Comparison of ENCODE assay signal across 1 cellular context in the genomic region with DNA sequence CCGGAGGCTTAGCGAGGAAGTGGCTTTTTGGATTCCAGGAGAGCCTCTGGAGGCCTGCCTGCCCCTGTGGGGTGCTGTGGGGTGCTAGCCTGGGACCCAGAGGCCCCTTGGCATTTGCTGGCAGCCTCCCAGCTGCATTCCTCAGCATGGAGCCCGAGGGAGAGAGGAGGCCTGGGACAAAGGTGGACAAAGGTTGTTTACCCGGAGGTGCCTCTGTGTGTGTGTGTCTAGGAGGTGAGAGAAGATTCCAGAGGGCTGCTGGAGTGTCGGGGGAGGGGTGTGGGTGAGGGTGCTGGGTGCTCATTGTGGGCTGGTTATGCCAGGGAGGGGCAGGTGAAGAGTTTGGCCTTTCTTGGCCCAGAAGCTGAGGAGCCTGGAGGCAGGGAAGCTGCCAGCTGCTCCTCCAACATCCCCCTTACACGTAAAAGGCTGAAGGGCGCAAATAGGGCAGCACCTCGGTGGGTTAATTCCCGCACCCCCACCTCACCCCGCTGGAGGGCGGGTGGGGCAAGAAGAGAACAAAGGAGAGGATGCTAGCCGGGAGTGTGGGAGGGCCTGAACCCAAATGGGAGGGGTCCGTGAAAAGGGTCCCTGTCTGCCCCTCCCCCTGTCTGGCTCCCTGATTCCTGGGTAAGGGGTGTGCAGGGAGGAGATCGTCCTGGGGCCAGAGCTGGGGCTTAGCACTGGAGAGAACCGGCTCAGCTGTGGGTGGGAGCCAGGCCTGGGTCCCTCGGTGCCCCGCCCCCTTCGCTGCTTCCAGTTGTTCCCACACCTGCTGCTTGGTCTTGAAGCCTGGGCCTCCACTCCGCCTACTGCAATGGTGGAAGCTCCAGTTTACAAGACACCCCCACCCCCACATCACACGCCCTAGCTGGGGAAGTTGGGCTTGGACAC.
TF ChIP-seq lines count a peak whose summit lies in the region.

No MANE protein-coding gene starts in this region.

TF ChIP-seq in HepG2, 621 proteins besides CTCF, POLR2A, EP300 and RAD21 (continued from another document and continues in another):
- TF ChIP-seq, protein P1, sequence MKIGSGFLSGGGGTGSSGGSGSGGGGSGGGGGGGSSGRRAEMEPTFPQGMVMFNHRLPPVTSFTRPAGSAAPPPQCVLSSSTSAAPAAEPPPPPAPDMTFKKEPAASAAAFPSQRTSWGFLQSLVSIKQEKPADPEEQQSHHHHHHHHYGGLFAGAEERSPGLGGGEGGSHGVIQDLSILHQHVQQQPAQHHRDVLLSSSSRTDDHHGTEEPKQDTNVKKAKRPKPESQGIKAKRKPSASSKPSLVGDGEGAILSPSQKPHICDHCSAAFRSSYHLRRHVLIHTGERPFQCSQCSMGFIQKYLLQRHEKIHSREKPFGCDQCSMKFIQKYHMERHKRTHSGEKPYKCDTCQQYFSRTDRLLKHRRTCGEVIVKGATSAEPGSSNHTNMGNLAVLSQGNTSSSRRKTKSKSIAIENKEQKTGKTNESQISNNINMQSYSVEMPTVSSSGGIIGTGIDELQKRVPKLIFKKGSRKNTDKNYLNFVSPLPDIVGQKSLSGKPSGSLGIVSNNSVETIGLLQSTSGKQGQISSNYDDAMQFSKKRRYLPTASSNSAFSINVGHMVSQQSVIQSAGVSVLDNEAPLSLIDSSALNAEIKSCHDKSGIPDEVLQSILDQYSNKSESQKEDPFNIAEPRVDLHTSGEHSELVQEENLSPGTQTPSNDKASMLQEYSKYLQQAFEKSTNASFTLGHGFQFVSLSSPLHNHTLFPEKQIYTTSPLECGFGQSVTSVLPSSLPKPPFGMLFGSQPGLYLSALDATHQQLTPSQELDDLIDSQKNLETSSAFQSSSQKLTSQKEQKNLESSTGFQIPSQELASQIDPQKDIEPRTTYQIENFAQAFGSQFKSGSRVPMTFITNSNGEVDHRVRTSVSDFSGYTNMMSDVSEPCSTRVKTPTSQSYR (CRISPR knock-in tag; IDR thresholded peaks at IDR 0.05; ENCODE audit: borderline replicate concordance), result peak; percentile 95
- TF ChIP-seq, protein P2, sequence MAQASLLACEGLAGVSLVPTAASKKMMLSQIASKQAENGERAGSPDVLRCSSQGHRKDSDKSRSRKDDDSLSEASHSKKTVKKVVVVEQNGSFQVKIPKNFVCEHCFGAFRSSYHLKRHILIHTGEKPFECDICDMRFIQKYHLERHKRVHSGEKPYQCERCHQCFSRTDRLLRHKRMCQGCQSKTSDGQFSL (CRISPR knock-in tag; IDR thresholded peaks at IDR 0.05), result no peak
- TF ChIP-seq, protein P3, sequence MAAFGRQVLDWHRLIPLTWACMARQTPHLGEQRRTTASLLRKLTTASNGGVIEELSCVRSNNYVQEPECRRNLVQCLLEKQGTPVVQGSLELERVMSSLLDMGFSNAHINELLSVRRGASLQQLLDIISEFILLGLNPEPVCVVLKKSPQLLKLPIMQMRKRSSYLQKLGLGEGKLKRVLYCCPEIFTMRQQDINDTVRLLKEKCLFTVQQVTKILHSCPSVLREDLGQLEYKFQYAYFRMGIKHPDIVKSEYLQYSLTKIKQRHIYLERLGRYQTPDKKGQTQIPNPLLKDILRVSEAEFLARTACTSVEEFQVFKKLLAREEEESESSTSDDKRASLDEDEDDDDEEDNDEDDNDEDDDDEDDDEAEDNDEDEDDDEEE (CRISPR knock-in tag; IDR thresholded peaks at IDR 0.05), result peak; percentile 65; the same call in 1 of the 2 replicates
- TF ChIP-seq HNRNPK (IDR thresholded peaks at IDR 0.05; ENCODE audit: low read depth, low read length, poor library complexity, severe bottlenecking), result no peak
- TF ChIP-seq HMG20A (CRISPR knock-in tag; IDR thresholded peaks at IDR 0.05; ENCODE audit: borderline replicate concordance), result peak; percentile 66
- TF ChIP-seq RBM22 (optimal IDR thresholded peaks at IDR 0.05; ENCODE audit: low read length), result peak; percentile 58
- TF ChIP-seq, protein P4, sequence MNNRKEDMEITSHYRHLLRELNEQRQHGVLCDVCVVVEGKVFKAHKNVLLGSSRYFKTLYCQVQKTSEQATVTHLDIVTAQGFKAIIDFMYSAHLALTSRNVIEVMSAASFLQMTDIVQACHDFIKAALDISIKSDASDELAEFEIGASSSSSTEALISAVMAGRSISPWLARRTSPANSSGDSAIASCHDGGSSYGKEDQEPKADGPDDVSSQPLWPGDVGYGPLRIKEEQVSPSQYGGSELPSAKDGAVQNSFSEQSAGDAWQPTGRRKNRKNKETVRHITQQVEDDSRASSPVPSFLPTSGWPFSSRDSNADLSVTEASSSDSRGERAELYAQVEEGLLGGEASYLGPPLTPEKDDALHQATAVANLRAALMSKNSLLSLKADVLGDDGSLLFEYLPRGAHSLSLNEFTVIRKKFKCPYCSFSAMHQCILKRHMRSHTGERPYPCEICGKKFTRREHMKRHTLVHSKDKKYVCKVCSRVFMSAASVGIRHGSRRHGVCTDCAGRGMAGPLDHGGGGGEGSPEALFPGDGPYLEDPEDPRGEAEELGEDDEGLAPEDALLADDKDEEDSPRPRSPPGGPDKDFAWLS (CRISPR knock-in tag; IDR thresholded peaks at IDR 0.05; ENCODE audit: borderline replicate concordance), result peak; percentile 98; the same call in 1 of the 2 replicates
- no peak for TF ChIP-seq SRSF1 (optimal IDR thresholded peaks at IDR 0.05; ENCODE audit: low read depth, low read length)
- TF ChIP-seq, protein P5, sequence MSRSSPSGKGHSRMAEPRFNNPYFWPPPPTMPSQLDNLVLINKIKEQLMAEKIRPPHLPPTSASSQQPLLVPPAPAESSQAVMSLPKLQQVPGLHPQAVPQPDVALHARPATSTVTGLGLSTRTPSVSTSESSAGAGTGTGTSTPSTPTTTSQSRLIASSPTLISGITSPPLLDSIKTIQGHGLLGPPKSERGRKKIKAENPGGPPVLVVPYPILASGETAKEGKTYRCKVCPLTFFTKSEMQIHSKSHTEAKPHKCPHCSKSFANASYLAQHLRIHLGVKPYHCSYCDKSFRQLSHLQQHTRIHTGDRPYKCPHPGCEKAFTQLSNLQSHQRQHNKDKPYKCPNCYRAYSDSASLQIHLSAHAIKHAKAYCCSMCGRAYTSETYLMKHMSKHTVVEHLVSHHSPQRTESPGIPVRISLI (CRISPR knock-in tag; IDR thresholded peaks at IDR 0.05; ENCODE audit: borderline replicate concordance), result peak; percentile 61; the same call in 1 of the 2 replicates
- TF ChIP-seq, protein P6, sequence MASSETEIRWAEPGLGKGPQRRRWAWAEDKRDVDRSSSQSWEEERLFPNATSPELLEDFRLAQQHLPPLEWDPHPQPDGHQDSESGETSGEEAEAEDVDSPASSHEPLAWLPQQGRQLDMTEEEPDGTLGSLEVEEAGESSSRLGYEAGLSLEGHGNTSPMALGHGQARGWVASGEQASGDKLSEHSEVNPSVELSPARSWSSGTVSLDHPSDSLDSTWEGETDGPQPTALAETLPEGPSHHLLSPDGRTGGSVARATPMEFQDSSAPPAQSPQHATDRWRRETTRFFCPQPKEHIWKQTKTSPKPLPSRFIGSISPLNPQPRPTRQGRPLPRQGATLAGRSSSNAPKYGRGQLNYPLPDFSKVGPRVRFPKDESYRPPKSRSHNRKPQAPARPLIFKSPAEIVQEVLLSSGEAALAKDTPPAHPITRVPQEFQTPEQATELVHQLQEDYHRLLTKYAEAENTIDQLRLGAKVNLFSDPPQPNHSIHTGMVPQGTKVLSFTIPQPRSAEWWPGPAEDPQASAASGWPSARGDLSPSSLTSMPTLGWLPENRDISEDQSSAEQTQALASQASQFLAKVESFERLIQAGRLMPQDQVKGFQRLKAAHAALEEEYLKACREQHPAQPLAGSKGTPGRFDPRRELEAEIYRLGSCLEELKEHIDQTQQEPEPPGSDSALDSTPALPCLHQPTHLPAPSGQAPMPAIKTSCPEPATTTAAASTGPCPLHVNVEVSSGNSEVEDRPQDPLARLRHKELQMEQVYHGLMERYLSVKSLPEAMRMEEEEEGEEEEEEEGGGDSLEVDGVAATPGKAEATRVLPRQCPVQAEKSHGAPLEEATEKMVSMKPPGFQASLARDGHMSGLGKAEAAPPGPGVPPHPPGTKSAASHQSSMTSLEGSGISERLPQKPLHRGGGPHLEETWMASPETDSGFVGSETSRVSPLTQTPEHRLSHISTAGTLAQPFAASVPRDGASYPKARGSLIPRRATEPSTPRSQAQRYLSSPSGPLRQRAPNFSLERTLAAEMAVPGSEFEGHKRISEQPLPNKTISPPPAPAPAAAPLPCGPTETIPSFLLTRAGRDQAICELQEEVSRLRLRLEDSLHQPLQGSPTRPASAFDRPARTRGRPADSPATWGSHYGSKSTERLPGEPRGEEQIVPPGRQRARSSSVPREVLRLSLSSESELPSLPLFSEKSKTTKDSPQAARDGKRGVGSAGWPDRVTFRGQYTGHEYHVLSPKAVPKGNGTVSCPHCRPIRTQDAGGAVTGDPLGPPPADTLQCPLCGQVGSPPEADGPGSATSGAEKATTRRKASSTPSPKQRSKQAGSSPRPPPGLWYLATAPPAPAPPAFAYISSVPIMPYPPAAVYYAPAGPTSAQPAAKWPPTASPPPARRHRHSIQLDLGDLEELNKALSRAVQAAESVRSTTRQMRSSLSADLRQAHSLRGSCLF (CRISPR knock-in tag; IDR thresholded peaks at IDR 0.05; ENCODE audit: borderline replicate concordance), result no peak
- TF ChIP-seq, protein P7, sequence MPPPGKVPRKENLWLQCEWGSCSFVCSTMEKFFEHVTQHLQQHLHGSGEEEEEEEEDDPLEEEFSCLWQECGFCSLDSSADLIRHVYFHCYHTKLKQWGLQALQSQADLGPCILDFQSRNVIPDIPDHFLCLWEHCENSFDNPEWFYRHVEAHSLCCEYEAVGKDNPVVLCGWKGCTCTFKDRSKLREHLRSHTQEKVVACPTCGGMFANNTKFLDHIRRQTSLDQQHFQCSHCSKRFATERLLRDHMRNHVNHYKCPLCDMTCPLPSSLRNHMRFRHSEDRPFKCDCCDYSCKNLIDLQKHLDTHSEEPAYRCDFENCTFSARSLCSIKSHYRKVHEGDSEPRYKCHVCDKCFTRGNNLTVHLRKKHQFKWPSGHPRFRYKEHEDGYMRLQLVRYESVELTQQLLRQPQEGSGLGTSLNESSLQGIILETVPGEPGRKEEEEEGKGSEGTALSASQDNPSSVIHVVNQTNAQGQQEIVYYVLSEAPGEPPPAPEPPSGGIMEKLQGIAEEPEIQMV (CRISPR knock-in tag; IDR thresholded peaks at IDR 0.05; ENCODE audit: low read depth), result peak; percentile 85
- TF ChIP-seq ZFP1 (CRISPR knock-in tag; IDR thresholded peaks at IDR 0.05), result peak; percentile 53; the same call in 1 of the 2 replicates
- TF ChIP-seq FOXC1 (CRISPR knock-in tag; IDR thresholded peaks at IDR 0.05; ENCODE audit: borderline replicate concordance), result peak; percentile 95
- TF ChIP-seq, protein P8, sequence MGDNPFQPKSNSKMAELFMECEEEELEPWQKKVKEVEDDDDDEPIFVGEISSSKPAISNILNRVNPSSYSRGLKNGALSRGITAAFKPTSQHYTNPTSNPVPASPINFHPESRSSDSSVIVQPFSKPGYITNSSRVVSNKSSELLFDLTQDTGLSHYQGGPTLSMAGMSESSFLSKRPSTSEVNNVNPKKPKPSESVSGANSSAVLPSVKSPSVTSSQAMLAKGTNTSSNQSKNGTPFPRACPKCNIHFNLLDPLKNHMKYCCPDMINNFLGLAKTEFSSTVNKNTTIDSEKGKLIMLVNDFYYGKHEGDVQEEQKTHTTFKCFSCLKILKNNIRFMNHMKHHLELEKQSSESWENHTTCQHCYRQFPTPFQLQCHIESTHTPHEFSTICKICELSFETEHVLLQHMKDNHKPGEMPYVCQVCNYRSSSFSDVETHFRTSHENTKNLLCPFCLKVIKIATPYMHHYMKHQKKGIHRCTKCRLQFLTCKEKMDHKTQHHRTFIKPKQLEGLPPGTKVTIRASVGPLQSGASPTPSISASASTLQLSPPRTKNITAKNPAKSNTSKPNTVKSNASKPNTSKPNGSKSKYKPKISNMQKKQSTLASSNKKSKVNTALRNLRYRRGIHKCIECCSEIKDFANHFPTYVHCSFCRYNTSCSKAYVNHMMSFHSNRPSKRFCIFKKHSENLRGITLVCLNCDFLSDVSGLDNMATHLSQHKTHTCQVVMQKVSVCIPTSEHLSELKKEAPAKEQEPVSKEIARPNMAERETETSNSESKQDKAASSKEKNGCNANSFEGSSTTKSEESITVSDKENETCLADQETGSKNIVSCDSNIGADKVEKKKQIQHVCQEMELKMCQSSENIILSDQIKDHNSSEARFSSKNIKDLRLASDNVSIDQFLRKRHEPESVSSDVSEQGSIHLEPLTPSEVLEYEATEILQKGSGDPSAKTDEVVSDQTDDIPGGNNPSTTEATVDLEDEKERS (CRISPR knock-in tag; IDR thresholded peaks at IDR 0.05), result no peak
- TF ChIP-seq, protein P9, sequence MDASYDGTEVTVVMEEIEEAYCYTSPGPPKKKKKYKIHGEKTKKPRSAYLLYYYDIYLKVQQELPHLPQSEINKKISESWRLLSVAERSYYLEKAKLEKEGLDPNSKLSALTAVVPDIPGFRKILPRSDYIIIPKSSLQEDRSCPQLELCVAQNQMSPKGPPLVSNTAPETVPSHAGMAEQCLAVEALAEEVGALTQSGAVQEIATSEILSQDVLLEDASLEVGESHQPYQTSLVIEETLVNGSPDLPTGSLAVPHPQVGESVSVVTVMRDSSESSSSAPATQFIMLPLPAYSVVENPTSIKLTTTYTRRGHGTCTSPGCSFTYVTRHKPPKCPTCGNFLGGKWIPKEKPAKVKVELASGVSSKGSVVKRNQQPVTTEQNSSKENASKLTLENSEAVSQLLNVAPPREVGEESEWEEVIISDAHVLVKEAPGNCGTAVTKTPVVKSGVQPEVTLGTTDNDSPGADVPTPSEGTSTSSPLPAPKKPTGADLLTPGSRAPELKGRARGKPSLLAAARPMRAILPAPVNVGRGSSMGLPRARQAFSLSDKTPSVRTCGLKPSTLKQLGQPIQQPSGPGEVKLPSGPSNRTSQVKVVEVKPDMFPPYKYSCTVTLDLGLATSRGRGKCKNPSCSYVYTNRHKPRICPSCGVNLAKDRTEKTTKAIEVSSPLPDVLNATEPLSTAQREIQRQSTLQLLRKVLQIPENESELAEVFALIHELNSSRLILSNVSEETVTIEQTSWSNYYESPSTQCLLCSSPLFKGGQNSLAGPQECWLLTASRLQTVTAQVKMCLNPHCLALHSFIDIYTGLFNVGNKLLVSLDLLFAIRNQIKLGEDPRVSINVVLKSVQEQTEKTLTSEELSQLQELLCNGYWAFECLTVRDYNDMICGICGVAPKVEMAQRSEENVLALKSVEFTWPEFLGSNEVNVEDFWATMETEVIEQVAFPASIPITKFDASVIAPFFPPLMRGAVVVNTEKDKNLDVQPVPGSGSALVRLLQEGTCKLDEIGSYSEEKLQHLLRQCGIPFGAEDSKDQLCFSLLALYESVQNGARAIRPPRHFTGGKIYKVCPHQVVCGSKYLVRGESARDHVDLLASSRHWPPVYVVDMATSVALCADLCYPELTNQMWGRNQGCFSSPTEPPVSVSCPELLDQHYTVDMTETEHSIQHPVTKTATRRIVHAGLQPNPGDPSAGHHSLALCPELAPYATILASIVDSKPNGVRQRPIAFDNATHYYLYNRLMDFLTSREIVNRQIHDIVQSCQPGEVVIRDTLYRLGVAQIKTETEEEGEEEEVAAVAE (CRISPR knock-in tag; IDR thresholded peaks at IDR 0.05; ENCODE audit: borderline replicate concordance), result peak; percentile 52; the same call in 1 of the 2 replicates
- TF ChIP-seq, protein P10, sequence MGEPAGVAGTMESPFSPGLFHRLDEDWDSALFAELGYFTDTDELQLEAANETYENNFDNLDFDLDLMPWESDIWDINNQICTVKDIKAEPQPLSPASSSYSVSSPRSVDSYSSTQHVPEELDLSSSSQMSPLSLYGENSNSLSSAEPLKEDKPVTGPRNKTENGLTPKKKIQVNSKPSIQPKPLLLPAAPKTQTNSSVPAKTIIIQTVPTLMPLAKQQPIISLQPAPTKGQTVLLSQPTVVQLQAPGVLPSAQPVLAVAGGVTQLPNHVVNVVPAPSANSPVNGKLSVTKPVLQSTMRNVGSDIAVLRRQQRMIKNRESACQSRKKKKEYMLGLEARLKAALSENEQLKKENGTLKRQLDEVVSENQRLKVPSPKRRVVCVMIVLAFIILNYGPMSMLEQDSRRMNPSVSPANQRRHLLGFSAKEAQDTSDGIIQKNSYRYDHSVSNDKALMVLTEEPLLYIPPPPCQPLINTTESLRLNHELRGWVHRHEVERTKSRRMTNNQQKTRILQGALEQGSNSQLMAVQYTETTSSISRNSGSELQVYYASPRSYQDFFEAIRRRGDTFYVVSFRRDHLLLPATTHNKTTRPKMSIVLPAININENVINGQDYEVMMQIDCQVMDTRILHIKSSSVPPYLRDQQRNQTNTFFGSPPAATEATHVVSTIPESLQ (CRISPR knock-in tag; conservative IDR thresholded peaks at IDR 0.05), result no peak
